In the genomic region with DNA sequence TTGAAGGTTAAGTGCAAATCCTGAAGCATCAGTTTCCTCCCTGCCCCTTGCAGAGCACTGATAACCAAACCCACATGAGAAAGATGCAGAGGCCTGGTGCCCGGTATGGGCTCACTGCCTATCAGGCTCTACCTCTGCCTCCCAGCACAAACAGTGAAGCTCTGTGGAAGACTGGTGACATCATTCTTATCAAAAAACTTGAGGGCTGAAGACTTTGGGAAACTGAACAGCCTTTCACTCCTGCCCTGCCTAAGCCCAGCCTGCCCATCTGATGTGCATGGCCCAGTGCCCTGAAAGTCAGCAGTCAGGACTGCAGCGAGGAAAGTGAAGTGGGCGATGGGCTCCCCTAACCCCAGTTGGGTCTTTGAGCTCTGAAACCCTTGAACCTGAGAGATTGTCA, we compare ENCODE assay signal across 16 cellular contexts.
DNase-seq lines count a peak whose midpoint lies in the region; ATAC-seq, FAIRE-seq and TF ChIP-seq lines count a peak whose summit lies in the region.
"Had no signal": no experiment of that assay in that cellular context is flagged by ENCODE, and none has a peak within 500 bp of the region (broad histone marks: within the 10 kb centered on the region; RNA-seq: fewer than 3 reads in every experiment).

No MANE protein-coding gene starts in this region.

- no peak overlapping the region for H4K91ac ChIP-seq in H1 (replicated peaks; ENCODE audit: insufficient read length, low read length)

- FAIRE-seq in H1 (lab: Jason Lieb, UNC), result no peak
- no peak for FAIRE-seq in pancreas (lab: Jason Lieb, UNC)
- FAIRE-seq: GM18507 had no signal

- H2AK5ac ChIP-seq in H1 (ENCODE audit: low read depth, low read length), result no peak overlapping the region
- no peak overlapping the region for H2AK5ac ChIP-seq in mesendoderm (ENCODE audit: low read length)

- no peak for TF ChIP-seq RAD21 in H1 (IDR thresholded peaks at IDR 0.05 in 1 of 2, conservative IDR thresholded peaks at IDR 0.05 in 1 of 2; ENCODE audit: low read depth in 2 of 2, low read length in 2 of 2)

- no peak overlapping the region for H2BK20ac ChIP-seq in H1 (ENCODE audit: low read length)

- H3K27ac ChIP-seq in H1 (ENCODE audit: low read depth, low read length) (no peak overlapping the region), mesendoderm (ENCODE audit: low read depth, low read length) (no peak overlapping the region), pancreas (no peak overlapping the region)

- H2BK5ac ChIP-seq in H1 (ENCODE audit: low read depth, low read length) (no peak overlapping the region), mesendoderm (ENCODE audit: low read length) (no peak overlapping the region)

- H3K4me3 ChIP-seq in Jurkat, Clone E6-1 (ENCODE audit: low read length), result no peak overlapping the region
- H3K4me3 ChIP-seq in H1 (ENCODE audit: extremely low read depth in 1 of 4, insufficient read depth in 2 of 4, low read depth in 3 of 4, low read length in 4 of 4) (no peak overlapping the region), mesendoderm (ENCODE audit: low read length) (no peak overlapping the region), pancreas (no peak overlapping the region)
- H3K4me3 ChIP-seq: GM23338 had no signal

- H3K9me3 ChIP-seq in H1 (ENCODE audit: insufficient read depth in 2 of 2, low read depth in 1 of 2, low read length in 1 of 2), result no peaks in the 10 kb centered on the region
- H3K9me3 ChIP-seq in pancreas, result no peaks in the 10 kb centered on the region

- H3K27me3 ChIP-seq in H1 (replicated peaks in 1 of 4; ENCODE audit: control insufficient read depth in 3 of 4, extremely low read depth in 1 of 4, insufficient read depth in 3 of 4, low read length in 3 of 4), result no peaks in the 10 kb centered on the region
- no peaks in the 10 kb centered on the region for H3K27me3 ChIP-seq in mesendoderm (ENCODE audit: insufficient read depth, low read length, poor library complexity)
- H3K27me3 ChIP-seq in pancreas, result no peaks in the 10 kb centered on the region

- H3K9ac ChIP-seq in H1 (replicated peaks in 1 of 4; ENCODE audit: extremely low read depth in 1 of 4, low read depth in 3 of 4, low read length in 3 of 4), result no peak overlapping the region
- H3K9ac ChIP-seq in mesendoderm (ENCODE audit: low read length), result no peak overlapping the region

- H3K79me1 ChIP-seq in H1 (ENCODE audit: low read depth, low read length) (no peaks in the 10 kb centered on the region), mesendoderm (ENCODE audit: low read length) (no peaks in the 10 kb centered on the region)

- H3K4ac ChIP-seq in H1 (replicated peaks; ENCODE audit: insufficient read length, low read depth, low read length) (no peak overlapping the region), mesendoderm (ENCODE audit: low read depth, low read length) (peak overlapping the region; percentile 37)

- no peaks in the 10 kb centered on the region for H3K9me3 Mint-ChIP-seq in HFFc6
- H3K9me3 Mint-ChIP-seq: CD4-positive, alpha-beta T cell; GM23338 had no signal

- no peak overlapping the region for H3K14ac ChIP-seq in H1 (ENCODE audit: insufficient read length)

- no peak for TF ChIP-seq CTCF in H1 (IDR thresholded peaks at IDR 0.05; ENCODE audit: control extremely low read depth in 1 of 3, insufficient read depth in 1 of 3, low read depth in 1 of 3, low read length in 3 of 3)
- no peak for TF ChIP-seq CTCF in pancreas (IDR thresholded peaks at IDR 0.05)
- no peak for TF ChIP-seq CTCF in HFFc6 (IDR thresholded peaks at IDR 0.05)

- no peak for TF ChIP-seq EP300 in H1 (IDR thresholded peaks at IDR 0.05; ENCODE audit: borderline replicate concordance in 1 of 2, low read depth in 2 of 2, low read length in 2 of 2)

- H3K18ac ChIP-seq in H1 (ENCODE audit: extremely low read depth, low read length), result 0 out of 2 replicates have a peak overlapping the region, but pooled peaks have one; percentile 13
- H3K18ac ChIP-seq in mesendoderm (ENCODE audit: low read length), result no peak overlapping the region

- no peak overlapping the region for H3K27ac Mint-ChIP-seq in HFFc6
- H3K27ac Mint-ChIP-seq: B cell; CD4-positive, alpha-beta T cell; GM23338 had no signal

- H3K23ac ChIP-seq in H1 (ENCODE audit: insufficient read length) (no peak overlapping the region), mesendoderm (ENCODE audit: low read length) (no peak overlapping the region)

- no peaks in the 10 kb centered on the region for H4K20me1 ChIP-seq in H1 (replicated peaks in 1 of 2; ENCODE audit: control insufficient read depth in 1 of 2, insufficient read depth in 2 of 2, low read length in 2 of 2)

- WGBS in H1 (ENCODE audit: extremely low coverage in 1 of 2, insufficient coverage in 1 of 2, insufficient read length in 1 of 2, insufficient replicate concordance in 2 of 2, low coverage in 1 of 2, low lambda C conversion rate in 2 of 2, missing lambda C conversion rate in 1 of 2), 2 experiments, result 93% methylated on average over 3 of the region's 3 CpGs; no CpG with 5 or more reads in 1 of the 2 experiments
- no CpG with 5 or more reads among the region's 3 CpGs for WGBS in mesendoderm (ENCODE audit: extremely low coverage, insufficient coverage, low lambda C conversion rate)
- WGBS in pancreas, 2 donors, result 64 to 69% methylated on average over 3 of the region's 3 CpGs

- H3K4me3 Mint-ChIP-seq in HFFc6, result no peak overlapping the region
- H3K4me3 Mint-ChIP-seq: B cell; CD4-positive, alpha-beta T cell; GM23338; H9 had no signal

- no peaks in the 10 kb centered on the region; the same call in 1 of the 2 replicates for H3K27me3 Mint-ChIP-seq in HFFc6 (ENCODE audit: insufficient read depth)

- no peak overlapping the region for H4K5ac ChIP-seq in H1 (ENCODE audit: insufficient read length, low read depth, low read length)
- no peak overlapping the region for H4K5ac ChIP-seq in mesendoderm (ENCODE audit: low read length)

- H3K79me2 ChIP-seq in H1 (ENCODE audit: control insufficient read depth in 1 of 2, insufficient read depth in 2 of 2, low read length in 2 of 2), result no peaks in the 10 kb centered on the region
- no peaks in the 10 kb centered on the region for H3K79me2 ChIP-seq in mesendoderm (ENCODE audit: control insufficient read depth, insufficient read depth, low read length)

- intact Hi-C loops in pancreas (cut with DNase I), result no loop called here
- intact Hi-C loops in head of caudate nucleus (cut with DNase I), result no loop called here

- ATAC-seq in pancreas (peak; percentile 51 to 84 (median 75)), GM18517 (IDR thresholded peaks at IDR 0.05; ENCODE audit: unreplicated experiment) (no peak)
- ATAC-seq: GM23338 had no signal

- peaks cover 73% of the 10 kb centered on the region for H3K4me1 Mint-ChIP-seq in HFFc6 (ENCODE audit: low read depth)
- H3K4me1 Mint-ChIP-seq: B cell had no signal

- peaks cover 6% of the 10 kb centered on the region; the same call in 1 of the 2 replicates for H3K36me3 Mint-ChIP-seq in HFFc6 (ENCODE audit: low read depth)

- H2BK120ac ChIP-seq in H1 (replicated peaks; ENCODE audit: low read depth, low read length) (peak overlapping the region; percentile 19), mesendoderm (ENCODE audit: low read depth, low read length) (no peak overlapping the region)

- TF ChIP-seq POLR2A in H1 (IDR thresholded peaks at IDR 0.05; ENCODE audit: control extremely low read depth in 1 of 2, low read depth in 2 of 2, low read length in 2 of 2), result no peak

- H3K56ac ChIP-seq in H1 (replicated peaks; ENCODE audit: insufficient read length, low read depth, low read length) (no peak overlapping the region), mesendoderm (ENCODE audit: low read length) (no peak overlapping the region)

- H3K36me3 ChIP-seq in H1 (ENCODE audit: control insufficient read depth in 2 of 4, insufficient read depth in 4 of 4, low read length in 3 of 4) (no peaks in the 10 kb centered on the region), mesendoderm (ENCODE audit: control insufficient read depth, insufficient read depth, low read length) (no peaks in the 10 kb centered on the region), pancreas (no peaks in the 10 kb centered on the region)

- H3K4me2 ChIP-seq in H1 (ENCODE audit: insufficient read depth in 1 of 2, low read depth in 2 of 2, low read length in 2 of 2) (no peak overlapping the region), mesendoderm (ENCODE audit: low read length) (no peak overlapping the region)
- H3K4me2 ChIP-seq: GM23338 had no signal

- H3K4me1 ChIP-seq in H1 (replicated peaks in 1 of 4; ENCODE audit: control insufficient read depth in 3 of 4, insufficient read depth in 4 of 4, low read length in 3 of 4) (peaks cover 4 to 18% (median 8%) of the 10 kb centered on the region in 4 experiments; a peak in 5 of 7 replicates), mesendoderm (ENCODE audit: control insufficient read depth, low read depth, low read length) (peaks cover 2% of the 10 kb centered on the region), pancreas (peaks cover 0 to 4% (median 0%) of the 10 kb centered on the region in 3 donors)

- CTCF ChIA-PET in H1 (lab: Charles Lee; ENCODE audit: partially characterized antibody), result interaction anchor here (1.3 kb wide), 1 partner anchor 33 kb away, joined by 3 read pairs; no protein-coding TSS in a partner anchor

- DNase-seq in Jurkat, Clone E6-1 (ENCODE audit: low read depth, low spot score), result peak; percentile 22
- peak in 1 of 2 experiments; percentile 23 for DNase-seq in H1 (ENCODE audit: low read depth in 1 of 2, low spot score in 2 of 2)
- peak; percentile 28 for DNase-seq in mesendoderm
- peak in 3 of 6 donors; percentile 18 to 57 (median 35) for DNase-seq in pancreas
- no peak for DNase-seq in head of caudate nucleus
- no peak for DNase-seq in HFFc6
- DNase-seq in T-helper 1 cell, result no peak
- DNase-seq: ACHN; C1 segment of cervical spinal cord; Calu3; CD4-positive, alpha-beta T cell; H9 had no signal

- no peak overlapping the region for H2AFZ ChIP-seq in H1 (ENCODE audit: low read length)

- no peak overlapping the region for H2BK12ac ChIP-seq in H1 (ENCODE audit: low read depth, low read length)

- H4K8ac ChIP-seq in H1 (ENCODE audit: extremely low read depth, insufficient read depth, low read length), result no peak overlapping the region
- H4K8ac ChIP-seq in mesendoderm (ENCODE audit: low read depth, low read length), result no peak overlapping the region

- no peaks in the 10 kb centered on the region for H3K23me2 ChIP-seq in H1 (ENCODE audit: low read depth, low read length)

- H2BK15ac ChIP-seq in H1 (ENCODE audit: low read length) (no peak overlapping the region; the same call in 1 of the 2 replicates), mesendoderm (replicated peaks; ENCODE audit: low read depth) (no peak overlapping the region)

- POLR2A ChIA-PET in H1 (lab: Charles Lee; ENCODE audit: partially characterized antibody), result no interaction called here

TF ChIP-seq in H1, 55 proteins besides CTCF, POLR2A, EP300 and RAD21 (continues in another document):
- no peak for TF ChIP-seq ASH2L (IDR thresholded peaks at IDR 0.05; ENCODE audit: low read length)
- TF ChIP-seq TAF7 (optimal IDR thresholded peaks at IDR 0.05; ENCODE audit: borderline replicate concordance, low read depth, low read length), result no peak
- no peak for TF ChIP-seq TBP (IDR thresholded peaks at IDR 0.05; ENCODE audit: low read depth, low read length)
- no peak for TF ChIP-seq TAF1 (IDR thresholded peaks at IDR 0.05; ENCODE audit: low read depth, low read length)
- no peak for TF ChIP-seq NRF1 (IDR thresholded peaks at IDR 0.05; ENCODE audit: low read depth, low read length)
- no peak for TF ChIP-seq NANOG (IDR thresholded peaks at IDR 0.05; ENCODE audit: insufficient read depth, low read depth, low read length, poor library complexity, severe bottlenecking)
- no peak for TF ChIP-seq POLR2AphosphoS5 (IDR thresholded peaks at IDR 0.05; ENCODE audit: low read depth, low read length)

Comparison
In these comparisons a context has a peak if more than half of its experiments do, and no peak if none do; other contexts are left out.
1. DNase-seq: peak in Jurkat, Clone E6-1 (single experiment) and mesendoderm (single experiment); none in head of caudate nucleus (0 of 42), HFFc6 (single experiment) and T-helper 1 cell (0 of 5).